26 cellular contexts compared by ENCODE assay signal in genomic region chr11:126744699-126745098, GRCh38.
"Had no signal": no experiment of that assay in that cellular context is flagged by ENCODE, and none has a peak within 500 bp of the region (broad histone marks: within the 10 kb centered on the region; RNA-seq: fewer than 3 reads in every experiment).

No MANE protein-coding gene starts in this region.

- H3K4me3 Mint-ChIP-seq: dendritic cell treated with granulocyte-macrophage colony-stimulating factor and Interleukin-4, amounts not matched to agents 40 ng/mL and 50 ng/mL, for 4 days; effector memory CD8-positive, alpha-beta T cell; endodermal cell had no signal

- H3K27me3 Mint-ChIP-seq: dendritic cell treated with granulocyte-macrophage colony-stimulating factor and Interleukin-4, amounts not matched to agents 40 ng/mL and 50 ng/mL, for 4 days had no signal

- H3K9me3 Mint-ChIP-seq: dendritic cell treated with granulocyte-macrophage colony-stimulating factor and Interleukin-4, amounts not matched to agents 40 ng/mL and 50 ng/mL, for 4 days; effector memory CD8-positive, alpha-beta T cell; endodermal cell had no signal

- H3K4me3 ChIP-seq: colonic mucosa, esophagus squamous epithelium, gastrocnemius medialis, heart right ventricle, lower lobe of right lung had no signal

- H3K27ac Mint-ChIP-seq: dendritic cell treated with granulocyte-macrophage colony-stimulating factor and Interleukin-4, amounts not matched to agents 40 ng/mL and 50 ng/mL, for 4 days; effector memory CD8-positive, alpha-beta T cell; endodermal cell had no signal

- ATAC-seq: effector memory CD8-positive, alpha-beta T cell; esophagus mucosa; gastrocnemius medialis; heart right ventricle; left colon; left lobe of liver; left ventricle myocardium superior; lower lobe of right lung had no signal

- FAIRE-seq: endometrium, kidney had no signal

- H3K27me3 ChIP-seq: colonic mucosa, esophagus squamous epithelium, gastrocnemius medialis had no signal

- DNase-seq: colonic mucosa; cortex of kidney; effector CD8-positive, alpha-beta T cell; effector memory CD8-positive, alpha-beta T cell; endodermal cell; erythroblast; esophagus squamous epithelium; foreskin fibroblast; foreskin melanocyte; gastrocnemius medialis; glutamatergic neuron; head of caudate nucleus; heart right ventricle; hippocampal formation; islet precursor cell; kidney; kidney glomerular epithelial cell; left colon; left ventricle myocardium superior; lower lobe of right lung; mesenchymal stem cell; midbrain had no signal

- H3K36me3 ChIP-seq: colonic mucosa, esophagus squamous epithelium, gastrocnemius medialis, heart right ventricle, lower lobe of right lung had no signal
